ENCODE assay signal across 1 cellular context in genomic region chr7:5619419-5620130, GRCh38.
TF ChIP-seq lines count a peak whose summit lies in the region.

No MANE protein-coding gene starts in this region.

TF ChIP-seq in GM12878, 131 proteins besides CTCF, POLR2A, EP300 and RAD21 (continued from another document):
- TF ChIP-seq SKIL (IDR thresholded peaks at IDR 0.05; ENCODE audit: low read depth, poor library complexity, severe bottlenecking) (no peak), CBX5 (IDR thresholded peaks at IDR 0.05; ENCODE audit: low read depth) (no peak), MEF2B (IDR thresholded peaks at IDR 0.05; ENCODE audit: partially characterized antibody, poor library complexity, severe bottlenecking) (no peak), MXI1 (IDR thresholded peaks at IDR 0.05; ENCODE audit: low read depth, low read length) (no peak), KAT2A (conservative IDR thresholded peaks at IDR 0.05; ENCODE audit: control insufficient read depth, low read depth, low read length) (no peak)
